1 cellular context compared by ENCODE assay signal in the genomic region with DNA sequence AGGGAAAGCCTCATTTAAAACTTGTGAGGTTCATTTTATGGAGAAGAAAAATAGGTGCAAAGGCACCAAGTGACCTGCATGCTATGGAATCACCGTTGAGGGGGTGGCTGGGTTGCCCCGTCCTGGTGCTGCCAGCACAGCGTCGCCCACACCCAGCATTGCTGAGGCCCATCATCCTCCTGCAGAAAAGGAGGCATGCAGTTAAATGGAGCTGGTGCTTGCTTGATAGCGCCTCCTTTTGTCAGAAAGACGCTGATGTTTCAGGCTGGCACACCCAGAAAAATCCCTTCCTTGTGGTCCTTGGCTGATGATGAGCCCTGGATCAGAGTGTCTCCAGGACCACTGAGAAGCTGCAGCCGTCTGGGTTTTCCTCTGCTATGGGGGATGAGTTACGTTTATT.
TF ChIP-seq lines count a peak whose summit lies in the region.

No MANE protein-coding gene starts in this region.

TF ChIP-seq in K562, 482 proteins besides CTCF, POLR2A, EP300 and RAD21:
- TF ChIP-seq, protein P1, sequence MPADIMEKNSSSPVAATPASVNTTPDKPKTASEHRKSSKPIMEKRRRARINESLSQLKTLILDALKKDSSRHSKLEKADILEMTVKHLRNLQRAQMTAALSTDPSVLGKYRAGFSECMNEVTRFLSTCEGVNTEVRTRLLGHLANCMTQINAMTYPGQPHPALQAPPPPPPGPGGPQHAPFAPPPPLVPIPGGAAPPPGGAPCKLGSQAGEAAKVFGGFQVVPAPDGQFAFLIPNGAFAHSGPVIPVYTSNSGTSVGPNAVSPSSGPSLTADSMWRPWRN (IDR thresholded peaks at IDR 0.05; ENCODE audit: low read depth) = no peak
- TF ChIP-seq SMARCE1 (IDR thresholded peaks at IDR 0.05) = no peak
- TF ChIP-seq, protein P2, sequence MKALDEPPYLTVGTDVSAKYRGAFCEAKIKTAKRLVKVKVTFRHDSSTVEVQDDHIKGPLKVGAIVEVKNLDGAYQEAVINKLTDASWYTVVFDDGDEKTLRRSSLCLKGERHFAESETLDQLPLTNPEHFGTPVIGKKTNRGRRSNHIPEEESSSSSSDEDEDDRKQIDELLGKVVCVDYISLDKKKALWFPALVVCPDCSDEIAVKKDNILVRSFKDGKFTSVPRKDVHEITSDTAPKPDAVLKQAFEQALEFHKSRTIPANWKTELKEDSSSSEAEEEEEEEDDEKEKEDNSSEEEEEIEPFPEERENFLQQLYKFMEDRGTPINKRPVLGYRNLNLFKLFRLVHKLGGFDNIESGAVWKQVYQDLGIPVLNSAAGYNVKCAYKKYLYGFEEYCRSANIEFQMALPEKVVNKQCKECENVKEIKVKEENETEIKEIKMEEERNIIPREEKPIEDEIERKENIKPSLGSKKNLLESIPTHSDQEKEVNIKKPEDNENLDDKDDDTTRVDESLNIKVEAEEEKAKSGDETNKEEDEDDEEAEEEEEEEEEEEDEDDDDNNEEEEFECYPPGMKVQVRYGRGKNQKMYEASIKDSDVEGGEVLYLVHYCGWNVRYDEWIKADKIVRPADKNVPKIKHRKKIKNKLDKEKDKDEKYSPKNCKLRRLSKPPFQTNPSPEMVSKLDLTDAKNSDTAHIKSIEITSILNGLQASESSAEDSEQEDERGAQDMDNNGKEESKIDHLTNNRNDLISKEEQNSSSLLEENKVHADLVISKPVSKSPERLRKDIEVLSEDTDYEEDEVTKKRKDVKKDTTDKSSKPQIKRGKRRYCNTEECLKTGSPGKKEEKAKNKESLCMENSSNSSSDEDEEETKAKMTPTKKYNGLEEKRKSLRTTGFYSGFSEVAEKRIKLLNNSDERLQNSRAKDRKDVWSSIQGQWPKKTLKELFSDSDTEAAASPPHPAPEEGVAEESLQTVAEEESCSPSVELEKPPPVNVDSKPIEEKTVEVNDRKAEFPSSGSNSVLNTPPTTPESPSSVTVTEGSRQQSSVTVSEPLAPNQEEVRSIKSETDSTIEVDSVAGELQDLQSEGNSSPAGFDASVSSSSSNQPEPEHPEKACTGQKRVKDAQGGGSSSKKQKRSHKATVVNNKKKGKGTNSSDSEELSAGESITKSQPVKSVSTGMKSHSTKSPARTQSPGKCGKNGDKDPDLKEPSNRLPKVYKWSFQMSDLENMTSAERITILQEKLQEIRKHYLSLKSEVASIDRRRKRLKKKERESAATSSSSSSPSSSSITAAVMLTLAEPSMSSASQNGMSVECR (CRISPR knock-in tag; IDR thresholded peaks at IDR 0.05) = no peak
